In the genomic region with DNA sequence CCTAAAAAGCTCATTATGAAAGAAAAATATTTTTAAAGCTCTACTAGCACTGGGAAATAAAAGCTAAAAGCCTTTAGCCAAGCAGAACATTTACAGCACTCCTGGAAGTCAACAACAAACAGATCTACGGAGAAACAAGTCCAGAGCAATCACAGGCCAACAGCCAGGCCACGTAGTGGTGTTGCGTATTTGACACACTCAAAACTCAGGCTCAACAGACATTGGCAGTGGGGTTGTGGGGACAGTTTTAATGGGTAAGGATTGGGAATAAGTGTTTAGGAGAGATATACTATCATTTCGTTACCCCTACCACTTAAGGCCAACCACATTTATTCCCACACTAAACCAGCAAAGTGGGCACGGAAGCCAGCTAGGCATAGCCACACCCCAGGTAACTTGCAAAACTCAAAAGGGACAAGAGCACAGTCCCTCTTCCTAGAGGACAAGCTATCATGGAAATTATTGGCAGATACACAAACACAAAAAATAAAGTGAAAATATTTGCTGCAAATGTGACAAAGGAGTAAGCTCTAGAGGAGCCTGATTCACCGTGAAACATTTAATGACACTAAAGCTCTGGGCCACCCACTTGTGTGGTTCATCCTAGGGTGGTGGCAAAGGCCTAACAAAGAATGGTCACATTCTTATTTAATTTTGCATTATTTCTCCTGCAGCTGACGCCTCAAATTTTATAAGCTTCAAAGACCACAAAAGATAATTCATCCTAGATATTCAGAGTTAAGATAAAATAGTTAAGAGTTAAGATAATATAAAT, we compare ENCODE assay signal across 17 cellular contexts.
DNase-seq lines count a peak whose midpoint lies in the region; ATAC-seq, FAIRE-seq and TF ChIP-seq lines count a peak whose summit lies in the region.
"Had no signal": no experiment of that assay in that cellular context is flagged by ENCODE, and none has a peak within 500 bp of the region (broad histone marks: within the 10 kb centered on the region; RNA-seq: fewer than 3 reads in every experiment).

No MANE protein-coding gene starts in this region.

- peak overlapping the region; percentile 12 for H2AFZ ChIP-seq in SU-DHL-6 (ENCODE audit: low read depth, low read length, severe bottlenecking)

- peak; percentile 33 for FAIRE-seq in small intestine (lab: Jason Lieb, UNC)
- FAIRE-seq: A549, D721Med, G401.6, GM12891, HepG2 had no signal

- DNase-seq in mesothelial cell of epicardium (ENCODE audit: low spot score in 2 of 2, unreplicated experiment in 2 of 2) (no peak), small intestine (no peak), posterior cingulate gyrus (no peak)
- DNase-seq: AML-193; Caco-2; CD4-positive, alpha-beta T cell; GOT3; H9 had no signal

- no peak for ATAC-seq in GM18868 (IDR thresholded peaks at IDR 0.05; ENCODE audit: unreplicated experiment)
- ATAC-seq in HG03135 (IDR thresholded peaks at IDR 0.05; ENCODE audit: unreplicated experiment), result no peak
- ATAC-seq: A549, HepG2 had no signal

- intact Hi-C loops in posterior cingulate gyrus (cut with DNase I), result no loop called here

- no peaks in the 10 kb centered on the region for H3K27me3 ChIP-seq in SU-DHL-6 (ENCODE audit: low read length)
- no peaks in the 10 kb centered on the region for H3K27me3 ChIP-seq in small intestine (ENCODE audit: control insufficient read depth in 2 of 2, insufficient read depth in 2 of 2, low read length in 2 of 2)

- peak overlapping the region; percentile 69 for H3K27ac Mint-ChIP-seq in mesothelial cell of epicardium
- H3K27ac Mint-ChIP-seq: CD4-positive, alpha-beta T cell; H9 had no signal

- H3K9ac ChIP-seq in SU-DHL-6 (ENCODE audit: low read length), result no peak overlapping the region

- H3K27me3 Mint-ChIP-seq in mesothelial cell of epicardium (ENCODE audit: low read depth), result no peaks in the 10 kb centered on the region
- H3K27me3 Mint-ChIP-seq: CD4-positive, alpha-beta T cell had no signal

- H3K9me3 ChIP-seq in SU-DHL-6 (ENCODE audit: insufficient read depth, low read length) (no peaks in the 10 kb centered on the region), small intestine (ENCODE audit: control insufficient read depth, low read depth) (no peaks in the 10 kb centered on the region)
- H3K9me3 ChIP-seq: A549, Caco-2 had no signal

- no peaks in the 10 kb centered on the region for H3F3A ChIP-seq in SU-DHL-6 (ENCODE audit: insufficient read depth)

- 83 to 86% (median 85%) methylated on average over 7 of the region's 7 CpGs for WGBS in small intestine, 3 donors

- no peak overlapping the region for H3K4me2 ChIP-seq in SU-DHL-6 (ENCODE audit: low read depth, low read length, poor library complexity, severe bottlenecking)
- H3K4me2 ChIP-seq: A549 had no signal

- H3K9me3 Mint-ChIP-seq in mesothelial cell of epicardium, result peaks cover 36% of the 10 kb centered on the region
- H3K9me3 Mint-ChIP-seq: CD4-positive, alpha-beta T cell; H9 had no signal

- H3K4me3 Mint-ChIP-seq in mesothelial cell of epicardium, result no peak overlapping the region
- H3K4me3 Mint-ChIP-seq: CD4-positive, alpha-beta T cell; H9 had no signal

- H3K4me1 ChIP-seq in small intestine (ENCODE audit: control insufficient read depth in 2 of 2, insufficient read depth in 1 of 2, low read depth in 1 of 2, low read length in 1 of 2), result no peaks in the 10 kb centered on the region
- H3K4me1 ChIP-seq: Caco-2 had no signal

- peaks cover 34% of the 10 kb centered on the region for H3K36me3 Mint-ChIP-seq in mesothelial cell of epicardium

- H3K36me3 ChIP-seq in SU-DHL-6 (ENCODE audit: low read length), result no peaks in the 10 kb centered on the region
- H3K36me3 ChIP-seq in small intestine (ENCODE audit: control insufficient read depth in 2 of 2, insufficient read depth in 2 of 2, low read length in 2 of 2), result no peaks in the 10 kb centered on the region

- H3K27ac ChIP-seq in SU-DHL-6 (ENCODE audit: low read depth, low read length), result no peak overlapping the region
- no peak overlapping the region for H3K27ac ChIP-seq in small intestine (ENCODE audit: low read depth in 1 of 2, low read length in 1 of 2)
- H3K27ac ChIP-seq: A549, C4-2B had no signal

- H3K79me2 ChIP-seq in SU-DHL-6 (ENCODE audit: insufficient read depth, low read length), result no peaks in the 10 kb centered on the region

- no peak overlapping the region for H3K4me3 ChIP-seq in SU-DHL-6 (ENCODE audit: insufficient read depth, low read length, poor library complexity, severe bottlenecking)
- no peak overlapping the region for H3K4me3 ChIP-seq in small intestine (ENCODE audit: low read depth in 1 of 2, low read length in 2 of 2)
- H3K4me3 ChIP-seq: A549 had no signal

- peaks cover 21% of the 10 kb centered on the region for H3K4me1 Mint-ChIP-seq in mesothelial cell of epicardium
- H3K4me1 Mint-ChIP-seq: H9 had no signal

- TF ChIP-seq CTCF in SU-DHL-6 (IDR thresholded peaks at IDR 0.05; ENCODE audit: insufficient read depth, low read length, poor library complexity, severe bottlenecking), result no peak
- TF ChIP-seq CTCF in mesothelial cell of epicardium (IDR thresholded peaks at IDR 0.05; ENCODE audit: unreplicated experiment), result no peak

- no peaks in the 10 kb centered on the region for H4K20me1 ChIP-seq in SU-DHL-6 (ENCODE audit: low read depth, low read length)

- no peaks in the 10 kb centered on the region for H3K9me2 ChIP-seq in SU-DHL-6 (replicated peaks; ENCODE audit: insufficient read depth, low read length)
